ENCODE assay signal across 1 cellular context in the genomic region with DNA sequence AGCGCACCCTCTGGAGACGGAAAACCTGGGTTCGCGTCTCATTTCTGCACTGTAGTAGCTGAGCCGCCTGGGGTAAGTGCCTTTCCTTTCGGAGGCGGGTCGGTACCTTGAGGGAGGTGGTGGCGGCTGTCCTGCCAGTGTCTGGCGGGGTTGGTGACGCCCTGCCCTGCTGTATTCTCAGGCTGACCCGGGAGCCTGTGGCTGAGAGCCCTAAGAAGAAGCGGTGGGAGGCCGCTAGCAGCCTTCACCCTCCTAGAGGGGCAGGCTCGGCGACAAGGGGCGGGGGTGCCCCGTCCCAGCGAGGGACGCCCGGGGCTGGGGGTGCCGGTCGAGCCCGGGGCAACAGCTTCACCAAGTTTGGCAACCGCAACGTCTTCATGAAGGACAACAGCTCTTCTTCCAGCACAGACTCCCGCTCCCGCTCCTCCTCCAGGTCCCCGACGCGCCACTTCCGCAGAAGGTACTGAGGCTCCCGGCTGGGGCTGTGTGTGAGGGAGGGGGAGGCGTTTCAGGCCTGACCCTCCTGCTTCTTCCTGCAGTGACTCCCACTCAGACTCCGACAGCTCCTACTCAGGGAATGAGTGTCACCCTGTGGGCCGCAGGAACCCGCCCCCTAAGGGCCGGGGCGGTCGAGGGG.
A peak's percentile ranks its signal among the peaks of the same experiment; 100 is the strongest.
TF ChIP-seq lines count a peak whose summit lies in the region.

No MANE protein-coding gene starts in this region.

TF ChIP-seq in HepG2, 621 proteins besides CTCF, POLR2A, EP300 and RAD21:
- TF ChIP-seq, protein P1, sequence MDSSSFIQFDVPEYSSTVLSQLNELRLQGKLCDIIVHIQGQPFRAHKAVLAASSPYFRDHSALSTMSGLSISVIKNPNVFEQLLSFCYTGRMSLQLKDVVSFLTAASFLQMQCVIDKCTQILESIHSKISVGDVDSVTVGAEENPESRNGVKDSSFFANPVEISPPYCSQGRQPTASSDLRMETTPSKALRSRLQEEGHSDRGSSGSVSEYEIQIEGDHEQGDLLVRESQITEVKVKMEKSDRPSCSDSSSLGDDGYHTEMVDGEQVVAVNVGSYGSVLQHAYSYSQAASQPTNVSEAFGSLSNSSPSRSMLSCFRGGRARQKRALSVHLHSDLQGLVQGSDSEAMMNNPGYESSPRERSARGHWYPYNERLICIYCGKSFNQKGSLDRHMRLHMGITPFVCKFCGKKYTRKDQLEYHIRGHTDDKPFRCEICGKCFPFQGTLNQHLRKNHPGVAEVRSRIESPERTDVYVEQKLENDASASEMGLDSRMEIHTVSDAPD (CRISPR knock-in tag; IDR thresholded peaks at IDR 0.05), result no peak
- TF ChIP-seq, protein P2, sequence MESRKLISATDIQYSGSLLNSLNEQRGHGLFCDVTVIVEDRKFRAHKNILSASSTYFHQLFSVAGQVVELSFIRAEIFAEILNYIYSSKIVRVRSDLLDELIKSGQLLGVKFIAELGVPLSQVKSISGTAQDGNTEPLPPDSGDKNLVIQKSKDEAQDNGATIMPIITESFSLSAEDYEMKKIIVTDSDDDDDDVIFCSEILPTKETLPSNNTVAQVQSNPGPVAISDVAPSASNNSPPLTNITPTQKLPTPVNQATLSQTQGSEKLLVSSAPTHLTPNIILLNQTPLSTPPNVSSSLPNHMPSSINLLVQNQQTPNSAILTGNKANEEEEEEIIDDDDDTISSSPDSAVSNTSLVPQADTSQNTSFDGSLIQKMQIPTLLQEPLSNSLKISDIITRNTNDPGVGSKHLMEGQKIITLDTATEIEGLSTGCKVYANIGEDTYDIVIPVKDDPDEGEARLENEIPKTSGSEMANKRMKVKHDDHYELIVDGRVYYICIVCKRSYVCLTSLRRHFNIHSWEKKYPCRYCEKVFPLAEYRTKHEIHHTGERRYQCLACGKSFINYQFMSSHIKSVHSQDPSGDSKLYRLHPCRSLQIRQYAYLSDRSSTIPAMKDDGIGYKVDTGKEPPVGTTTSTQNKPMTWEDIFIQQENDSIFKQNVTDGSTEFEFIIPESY (CRISPR knock-in tag; IDR thresholded peaks at IDR 0.05), result peak; percentile 43; the same call in 1 of the 2 replicates
- TF ChIP-seq, protein P3, sequence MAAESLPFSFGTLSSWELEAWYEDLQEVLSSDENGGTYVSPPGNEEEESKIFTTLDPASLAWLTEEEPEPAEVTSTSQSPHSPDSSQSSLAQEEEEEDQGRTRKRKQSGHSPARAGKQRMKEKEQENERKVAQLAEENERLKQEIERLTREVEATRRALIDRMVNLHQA (CRISPR knock-in tag; IDR thresholded peaks at IDR 0.05), result no peak
- TF ChIP-seq TCF12 (IDR thresholded peaks at IDR 0.05), result no peak
- no peak for TF ChIP-seq TCF12 (CRISPR knock-in tag; IDR thresholded peaks at IDR 0.05)
- peak; percentile 51 for TF ChIP-seq RBFOX2 (IDR thresholded peaks at IDR 0.05; ENCODE audit: low read depth, low read length)
- TF ChIP-seq, protein P4, sequence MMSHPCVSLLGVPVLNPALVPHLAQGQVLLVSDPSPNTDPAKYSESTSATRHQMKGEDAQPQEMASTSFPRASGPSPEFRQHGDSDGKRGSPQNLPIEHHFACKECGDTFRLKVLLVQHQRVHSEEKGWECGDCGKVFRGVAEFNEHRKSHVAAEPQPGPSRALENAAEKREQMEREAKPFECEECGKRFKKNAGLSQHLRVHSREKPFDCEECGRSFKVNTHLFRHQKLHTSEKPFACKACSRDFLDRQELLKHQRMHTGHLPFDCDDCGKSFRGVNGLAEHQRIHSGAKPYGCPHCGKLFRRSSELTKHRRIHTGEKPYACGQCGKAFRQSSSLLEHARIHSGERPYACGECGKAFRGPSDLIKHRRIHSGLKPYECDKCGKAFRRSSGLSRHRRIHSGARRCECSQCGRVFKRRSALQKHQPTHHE (CRISPR knock-in tag; IDR thresholded peaks at IDR 0.05; ENCODE audit: borderline replicate concordance), result no peak
- TF ChIP-seq, protein P5, sequence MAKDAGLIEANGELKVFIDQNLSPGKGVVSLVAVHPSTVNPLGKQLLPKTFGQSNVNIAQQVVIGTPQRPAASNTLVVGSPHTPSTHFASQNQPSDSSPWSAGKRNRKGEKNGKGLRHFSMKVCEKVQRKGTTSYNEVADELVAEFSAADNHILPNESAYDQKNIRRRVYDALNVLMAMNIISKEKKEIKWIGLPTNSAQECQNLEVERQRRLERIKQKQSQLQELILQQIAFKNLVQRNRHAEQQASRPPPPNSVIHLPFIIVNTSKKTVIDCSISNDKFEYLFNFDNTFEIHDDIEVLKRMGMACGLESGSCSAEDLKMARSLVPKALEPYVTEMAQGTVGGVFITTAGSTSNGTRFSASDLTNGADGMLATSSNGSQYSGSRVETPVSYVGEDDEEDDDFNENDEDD (CRISPR knock-in tag; IDR thresholded peaks at IDR 0.05; ENCODE audit: borderline replicate concordance), result no peak
